1 cellular context compared by ENCODE assay signal in the genomic region with DNA sequence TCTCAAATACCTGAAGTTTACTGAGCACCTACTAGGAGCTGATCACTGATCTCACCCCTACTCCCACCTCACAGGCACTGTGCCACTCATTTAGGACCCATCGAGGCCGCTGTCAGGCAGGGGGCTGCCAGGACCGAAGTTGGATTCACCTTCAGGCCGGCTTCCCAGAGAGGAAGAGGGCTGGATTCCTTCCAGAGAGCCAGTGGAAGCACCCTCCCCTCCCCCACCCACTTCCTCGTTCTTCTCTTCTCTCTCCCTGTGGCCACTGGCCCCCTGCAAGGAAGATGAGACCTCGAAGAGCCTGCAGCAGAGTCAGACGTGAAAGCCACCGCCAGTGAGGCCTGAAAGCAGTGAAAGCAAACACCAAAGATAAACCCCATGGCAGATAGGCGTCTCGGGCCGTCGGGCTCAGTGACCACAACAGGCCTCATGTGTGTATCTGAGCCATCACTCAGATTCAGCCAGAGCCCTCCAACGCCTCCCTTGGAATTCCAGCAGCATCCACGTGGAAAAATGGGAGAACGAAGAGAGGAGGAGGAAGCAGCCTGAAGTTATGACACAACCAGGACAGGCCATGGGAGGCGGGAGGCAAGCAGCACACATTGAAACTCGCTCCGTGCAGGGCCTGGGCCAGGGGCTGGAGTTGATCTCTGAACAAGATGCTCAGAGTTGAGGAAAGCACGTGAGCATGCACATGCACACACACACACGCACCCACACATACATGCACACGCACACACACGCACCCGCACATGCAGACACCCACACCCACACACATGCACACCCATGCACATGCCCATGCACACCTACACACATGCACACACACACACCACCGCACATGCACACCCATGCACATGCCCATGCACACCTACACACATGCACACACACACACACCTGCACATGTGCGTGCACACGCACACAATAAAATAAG.
TF ChIP-seq lines count a peak whose summit lies in the region.

No MANE protein-coding gene starts in this region.

TF ChIP-seq in K562, 482 proteins besides CTCF, POLR2A, EP300 and RAD21 (continued from another document and continues in another):
- TF ChIP-seq, protein P1, sequence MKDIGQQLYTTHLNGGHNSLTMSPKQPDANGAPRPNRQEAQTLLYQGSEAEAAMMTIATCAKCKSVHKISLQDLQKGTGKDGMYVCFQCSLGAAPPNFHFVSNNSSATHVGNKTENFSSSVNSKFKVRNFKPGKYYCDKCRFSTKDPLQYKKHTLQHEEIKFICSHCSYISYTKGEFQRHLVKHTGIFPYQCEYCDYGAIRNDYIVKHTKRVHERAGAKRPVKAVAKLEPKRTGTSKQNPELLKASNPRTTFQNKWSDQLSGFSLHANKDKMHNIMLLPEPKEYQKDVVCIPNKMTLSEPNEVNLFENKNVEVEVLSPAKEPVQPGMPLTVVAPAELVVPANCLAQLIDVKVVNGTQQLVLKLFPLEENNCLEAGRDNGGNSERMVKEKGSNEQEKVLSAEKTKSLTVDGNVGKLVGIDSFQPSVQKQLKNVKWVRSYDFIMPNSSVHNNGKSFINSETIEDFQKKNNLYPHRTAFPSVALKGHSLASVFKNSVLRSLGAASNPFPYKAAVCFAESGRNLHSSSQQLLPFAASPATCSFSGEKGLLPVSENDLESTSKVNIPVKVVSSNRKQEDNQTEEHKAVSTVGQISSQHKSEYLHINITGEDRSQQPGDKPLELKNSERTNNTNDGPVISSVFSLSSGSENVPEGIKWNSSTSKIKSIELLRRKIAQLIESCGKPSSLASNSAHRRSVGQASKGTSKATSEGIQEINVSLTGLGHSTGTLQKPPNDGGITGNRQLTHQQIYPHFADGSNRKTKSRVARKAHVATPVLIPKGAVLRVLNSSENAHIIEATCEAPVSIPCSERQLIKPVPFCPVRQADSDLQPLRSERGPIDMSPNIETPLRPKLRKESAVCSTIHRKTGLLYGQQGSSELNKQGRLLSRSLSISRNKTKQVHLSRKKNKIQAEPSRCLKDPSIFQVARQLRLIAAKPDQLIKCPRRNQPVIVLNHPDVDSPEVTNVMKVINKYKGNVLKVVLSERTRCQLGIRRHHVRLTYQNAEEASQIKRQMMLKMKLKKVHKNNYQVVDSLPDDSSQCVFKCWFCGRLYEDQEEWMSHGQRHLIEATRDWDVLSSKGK (CRISPR knock-in tag; IDR thresholded peaks at IDR 0.05), result no peak
- TF ChIP-seq RFX5 (IDR thresholded peaks at IDR 0.05; ENCODE audit: low read depth, low read length), result no peak
- 0 out of 2 replicates have a peak, but pooled peaks have one; percentile 22 for TF ChIP-seq TOE1 (IDR thresholded peaks at IDR 0.05; ENCODE audit: borderline replicate concordance)
- TF ChIP-seq TOE1 (CRISPR knock-in tag; IDR thresholded peaks at IDR 0.05; ENCODE audit: borderline replicate concordance, low read depth), result no peak
- TF ChIP-seq, protein P2, sequence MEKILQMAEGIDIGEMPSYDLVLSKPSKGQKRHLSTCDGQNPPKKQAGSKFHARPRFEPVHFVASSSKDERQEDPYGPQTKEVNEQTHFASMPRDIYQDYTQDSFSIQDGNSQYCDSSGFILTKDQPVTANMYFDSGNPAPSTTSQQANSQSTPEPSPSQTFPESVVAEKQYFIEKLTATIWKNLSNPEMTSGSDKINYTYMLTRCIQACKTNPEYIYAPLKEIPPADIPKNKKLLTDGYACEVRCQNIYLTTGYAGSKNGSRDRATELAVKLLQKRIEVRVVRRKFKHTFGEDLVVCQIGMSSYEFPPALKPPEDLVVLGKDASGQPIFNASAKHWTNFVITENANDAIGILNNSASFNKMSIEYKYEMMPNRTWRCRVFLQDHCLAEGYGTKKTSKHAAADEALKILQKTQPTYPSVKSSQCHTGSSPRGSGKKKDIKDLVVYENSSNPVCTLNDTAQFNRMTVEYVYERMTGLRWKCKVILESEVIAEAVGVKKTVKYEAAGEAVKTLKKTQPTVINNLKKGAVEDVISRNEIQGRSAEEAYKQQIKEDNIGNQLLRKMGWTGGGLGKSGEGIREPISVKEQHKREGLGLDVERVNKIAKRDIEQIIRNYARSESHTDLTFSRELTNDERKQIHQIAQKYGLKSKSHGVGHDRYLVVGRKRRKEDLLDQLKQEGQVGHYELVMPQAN (IDR thresholded peaks at IDR 0.05; ENCODE audit: borderline replicate concordance), result no peak
- no peak for TF ChIP-seq JUNB (CRISPR knock-in tag; conservative IDR thresholded peaks at IDR 0.05)
- TF ChIP-seq ZNF583 (CRISPR knock-in tag; IDR thresholded peaks at IDR 0.05), result 0 out of 2 replicates have a peak, but pooled peaks have one; percentile 33
- no peak for TF ChIP-seq ELF2 (CRISPR knock-in tag; IDR thresholded peaks at IDR 0.05)
- TF ChIP-seq GATAD2A (IDR thresholded peaks at IDR 0.05), result no peak
- TF ChIP-seq ZNF133 (CRISPR knock-in tag; IDR thresholded peaks at IDR 0.05), result no peak
- no peak for TF ChIP-seq NR2C1 (IDR thresholded peaks at IDR 0.05)
- TF ChIP-seq NR2C1 (tag; IDR thresholded peaks at IDR 0.05), result no peak
- no peak for TF ChIP-seq ZKSCAN1 (IDR thresholded peaks at IDR 0.05; ENCODE audit: low read depth, low read length)
- no peak for TF ChIP-seq ZNF445 (CRISPR knock-in tag; IDR thresholded peaks at IDR 0.05; ENCODE audit: low read depth)
- TF ChIP-seq ZNF551 (CRISPR knock-in tag; IDR thresholded peaks at IDR 0.05), result no peak
- no peak for TF ChIP-seq HOXB6 (CRISPR knock-in tag; IDR thresholded peaks at IDR 0.05; ENCODE audit: borderline replicate concordance)
- no peak for TF ChIP-seq ZFP30 (CRISPR knock-in tag; IDR thresholded peaks at IDR 0.05; ENCODE audit: borderline replicate concordance)
- TF ChIP-seq, protein P3, sequence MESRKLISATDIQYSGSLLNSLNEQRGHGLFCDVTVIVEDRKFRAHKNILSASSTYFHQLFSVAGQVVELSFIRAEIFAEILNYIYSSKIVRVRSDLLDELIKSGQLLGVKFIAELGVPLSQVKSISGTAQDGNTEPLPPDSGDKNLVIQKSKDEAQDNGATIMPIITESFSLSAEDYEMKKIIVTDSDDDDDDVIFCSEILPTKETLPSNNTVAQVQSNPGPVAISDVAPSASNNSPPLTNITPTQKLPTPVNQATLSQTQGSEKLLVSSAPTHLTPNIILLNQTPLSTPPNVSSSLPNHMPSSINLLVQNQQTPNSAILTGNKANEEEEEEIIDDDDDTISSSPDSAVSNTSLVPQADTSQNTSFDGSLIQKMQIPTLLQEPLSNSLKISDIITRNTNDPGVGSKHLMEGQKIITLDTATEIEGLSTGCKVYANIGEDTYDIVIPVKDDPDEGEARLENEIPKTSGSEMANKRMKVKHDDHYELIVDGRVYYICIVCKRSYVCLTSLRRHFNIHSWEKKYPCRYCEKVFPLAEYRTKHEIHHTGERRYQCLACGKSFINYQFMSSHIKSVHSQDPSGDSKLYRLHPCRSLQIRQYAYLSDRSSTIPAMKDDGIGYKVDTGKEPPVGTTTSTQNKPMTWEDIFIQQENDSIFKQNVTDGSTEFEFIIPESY (CRISPR knock-in tag; IDR thresholded peaks at IDR 0.05), result no peak
- no peak for TF ChIP-seq CCNT2 (IDR thresholded peaks at IDR 0.05; ENCODE audit: borderline replicate concordance, extremely low read depth, insufficient read length, low read depth, low read length)
- TF ChIP-seq ZNF239 (CRISPR knock-in tag; IDR thresholded peaks at IDR 0.05), result no peak
- TF ChIP-seq, protein P4, sequence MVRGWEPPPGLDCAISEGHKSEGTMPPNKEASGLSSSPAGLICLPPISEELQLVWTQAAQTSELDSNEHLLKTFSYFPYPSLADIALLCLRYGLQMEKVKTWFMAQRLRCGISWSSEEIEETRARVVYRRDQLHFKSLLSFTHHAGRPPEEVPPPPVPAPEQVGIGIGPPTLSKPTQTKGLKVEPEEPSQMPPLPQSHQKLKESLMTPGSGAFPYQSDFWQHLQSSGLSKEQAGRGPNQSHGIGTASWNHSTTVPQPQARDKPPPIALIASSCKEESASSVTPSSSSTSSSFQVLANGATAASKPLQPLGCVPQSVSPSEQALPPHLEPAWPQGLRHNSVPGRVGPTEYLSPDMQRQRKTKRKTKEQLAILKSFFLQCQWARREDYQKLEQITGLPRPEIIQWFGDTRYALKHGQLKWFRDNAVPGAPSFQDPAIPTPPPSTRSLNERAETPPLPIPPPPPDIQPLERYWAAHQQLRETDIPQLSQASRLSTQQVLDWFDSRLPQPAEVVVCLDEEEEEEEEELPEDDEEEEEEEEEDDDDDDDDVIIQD (CRISPR knock-in tag; IDR thresholded peaks at IDR 0.05), result no peak
- no peak for TF ChIP-seq ARNT (IDR thresholded peaks at IDR 0.05)
- TF ChIP-seq POLR2H (tag; IDR thresholded peaks at IDR 0.05; ENCODE audit: low read depth), result no peak
- TF ChIP-seq, protein P5, sequence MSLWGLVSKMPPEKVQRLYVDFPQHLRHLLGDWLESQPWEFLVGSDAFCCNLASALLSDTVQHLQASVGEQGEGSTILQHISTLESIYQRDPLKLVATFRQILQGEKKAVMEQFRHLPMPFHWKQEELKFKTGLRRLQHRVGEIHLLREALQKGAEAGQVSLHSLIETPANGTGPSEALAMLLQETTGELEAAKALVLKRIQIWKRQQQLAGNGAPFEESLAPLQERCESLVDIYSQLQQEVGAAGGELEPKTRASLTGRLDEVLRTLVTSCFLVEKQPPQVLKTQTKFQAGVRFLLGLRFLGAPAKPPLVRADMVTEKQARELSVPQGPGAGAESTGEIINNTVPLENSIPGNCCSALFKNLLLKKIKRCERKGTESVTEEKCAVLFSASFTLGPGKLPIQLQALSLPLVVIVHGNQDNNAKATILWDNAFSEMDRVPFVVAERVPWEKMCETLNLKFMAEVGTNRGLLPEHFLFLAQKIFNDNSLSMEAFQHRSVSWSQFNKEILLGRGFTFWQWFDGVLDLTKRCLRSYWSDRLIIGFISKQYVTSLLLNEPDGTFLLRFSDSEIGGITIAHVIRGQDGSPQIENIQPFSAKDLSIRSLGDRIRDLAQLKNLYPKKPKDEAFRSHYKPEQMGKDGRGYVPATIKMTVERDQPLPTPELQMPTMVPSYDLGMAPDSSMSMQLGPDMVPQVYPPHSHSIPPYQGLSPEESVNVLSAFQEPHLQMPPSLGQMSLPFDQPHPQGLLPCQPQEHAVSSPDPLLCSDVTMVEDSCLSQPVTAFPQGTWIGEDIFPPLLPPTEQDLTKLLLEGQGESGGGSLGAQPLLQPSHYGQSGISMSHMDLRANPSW (CRISPR knock-in tag; IDR thresholded peaks at IDR 0.05), result no peak
- TF ChIP-seq, protein P6, sequence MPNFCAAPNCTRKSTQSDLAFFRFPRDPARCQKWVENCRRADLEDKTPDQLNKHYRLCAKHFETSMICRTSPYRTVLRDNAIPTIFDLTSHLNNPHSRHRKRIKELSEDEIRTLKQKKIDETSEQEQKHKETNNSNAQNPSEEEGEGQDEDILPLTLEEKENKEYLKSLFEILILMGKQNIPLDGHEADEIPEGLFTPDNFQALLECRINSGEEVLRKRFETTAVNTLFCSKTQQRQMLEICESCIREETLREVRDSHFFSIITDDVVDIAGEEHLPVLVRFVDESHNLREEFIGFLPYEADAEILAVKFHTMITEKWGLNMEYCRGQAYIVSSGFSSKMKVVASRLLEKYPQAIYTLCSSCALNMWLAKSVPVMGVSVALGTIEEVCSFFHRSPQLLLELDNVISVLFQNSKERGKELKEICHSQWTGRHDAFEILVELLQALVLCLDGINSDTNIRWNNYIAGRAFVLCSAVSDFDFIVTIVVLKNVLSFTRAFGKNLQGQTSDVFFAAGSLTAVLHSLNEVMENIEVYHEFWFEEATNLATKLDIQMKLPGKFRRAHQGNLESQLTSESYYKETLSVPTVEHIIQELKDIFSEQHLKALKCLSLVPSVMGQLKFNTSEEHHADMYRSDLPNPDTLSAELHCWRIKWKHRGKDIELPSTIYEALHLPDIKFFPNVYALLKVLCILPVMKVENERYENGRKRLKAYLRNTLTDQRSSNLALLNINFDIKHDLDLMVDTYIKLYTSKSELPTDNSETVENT (CRISPR knock-in tag; IDR thresholded peaks at IDR 0.05), result no peak
- TF ChIP-seq KLF16 (IDR thresholded peaks at IDR 0.05), result no peak
- TF ChIP-seq GABPB1 (CRISPR knock-in tag; IDR thresholded peaks at IDR 0.05), result 0 out of 2 replicates have a peak, but pooled peaks have one; percentile 40
- TF ChIP-seq SRF (CRISPR knock-in tag; IDR thresholded peaks at IDR 0.05), result no peak
- no peak for TF ChIP-seq LCOR (CRISPR knock-in tag; IDR thresholded peaks at IDR 0.05)
- TF ChIP-seq, protein P7, sequence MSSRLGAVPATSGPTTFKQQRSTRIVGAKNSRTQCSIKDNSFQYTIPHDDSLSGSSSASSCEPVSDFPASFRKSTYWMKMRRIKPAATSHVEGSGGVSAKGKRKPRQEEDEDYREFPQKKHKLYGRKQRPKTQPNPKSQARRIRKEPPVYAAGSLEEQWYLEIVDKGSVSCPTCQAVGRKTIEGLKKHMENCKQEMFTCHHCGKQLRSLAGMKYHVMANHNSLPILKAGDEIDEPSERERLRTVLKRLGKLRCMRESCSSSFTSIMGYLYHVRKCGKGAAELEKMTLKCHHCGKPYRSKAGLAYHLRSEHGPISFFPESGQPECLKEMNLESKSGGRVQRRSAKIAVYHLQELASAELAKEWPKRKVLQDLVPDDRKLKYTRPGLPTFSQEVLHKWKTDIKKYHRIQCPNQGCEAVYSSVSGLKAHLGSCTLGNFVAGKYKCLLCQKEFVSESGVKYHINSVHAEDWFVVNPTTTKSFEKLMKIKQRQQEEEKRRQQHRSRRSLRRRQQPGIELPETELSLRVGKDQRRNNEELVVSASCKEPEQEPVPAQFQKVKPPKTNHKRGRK (tag; IDR thresholded peaks at IDR 0.05), result no peak
- TF ChIP-seq, protein P8, sequence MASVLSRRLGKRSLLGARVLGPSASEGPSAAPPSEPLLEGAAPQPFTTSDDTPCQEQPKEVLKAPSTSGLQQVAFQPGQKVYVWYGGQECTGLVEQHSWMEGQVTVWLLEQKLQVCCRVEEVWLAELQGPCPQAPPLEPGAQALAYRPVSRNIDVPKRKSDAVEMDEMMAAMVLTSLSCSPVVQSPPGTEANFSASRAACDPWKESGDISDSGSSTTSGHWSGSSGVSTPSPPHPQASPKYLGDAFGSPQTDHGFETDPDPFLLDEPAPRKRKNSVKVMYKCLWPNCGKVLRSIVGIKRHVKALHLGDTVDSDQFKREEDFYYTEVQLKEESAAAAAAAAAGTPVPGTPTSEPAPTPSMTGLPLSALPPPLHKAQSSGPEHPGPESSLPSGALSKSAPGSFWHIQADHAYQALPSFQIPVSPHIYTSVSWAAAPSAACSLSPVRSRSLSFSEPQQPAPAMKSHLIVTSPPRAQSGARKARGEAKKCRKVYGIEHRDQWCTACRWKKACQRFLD (CRISPR knock-in tag; IDR thresholded peaks at IDR 0.05), result peak; percentile 53
- no peak; the same call in 1 of the 2 replicates for TF ChIP-seq LEF1 (IDR thresholded peaks at IDR 0.05)
- TF ChIP-seq, protein P9, sequence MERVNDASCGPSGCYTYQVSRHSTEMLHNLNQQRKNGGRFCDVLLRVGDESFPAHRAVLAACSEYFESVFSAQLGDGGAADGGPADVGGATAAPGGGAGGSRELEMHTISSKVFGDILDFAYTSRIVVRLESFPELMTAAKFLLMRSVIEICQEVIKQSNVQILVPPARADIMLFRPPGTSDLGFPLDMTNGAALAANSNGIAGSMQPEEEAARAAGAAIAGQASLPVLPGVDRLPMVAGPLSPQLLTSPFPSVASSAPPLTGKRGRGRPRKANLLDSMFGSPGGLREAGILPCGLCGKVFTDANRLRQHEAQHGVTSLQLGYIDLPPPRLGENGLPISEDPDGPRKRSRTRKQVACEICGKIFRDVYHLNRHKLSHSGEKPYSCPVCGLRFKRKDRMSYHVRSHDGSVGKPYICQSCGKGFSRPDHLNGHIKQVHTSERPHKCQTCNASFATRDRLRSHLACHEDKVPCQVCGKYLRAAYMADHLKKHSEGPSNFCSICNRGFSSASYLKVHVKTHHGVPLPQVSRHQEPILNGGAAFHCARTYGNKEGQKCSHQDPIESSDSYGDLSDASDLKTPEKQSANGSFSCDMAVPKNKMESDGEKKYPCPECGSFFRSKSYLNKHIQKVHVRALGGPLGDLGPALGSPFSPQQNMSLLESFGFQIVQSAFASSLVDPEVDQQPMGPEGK (CRISPR knock-in tag; IDR thresholded peaks at IDR 0.05; ENCODE audit: borderline replicate concordance), result no peak
